In the genomic region with DNA sequence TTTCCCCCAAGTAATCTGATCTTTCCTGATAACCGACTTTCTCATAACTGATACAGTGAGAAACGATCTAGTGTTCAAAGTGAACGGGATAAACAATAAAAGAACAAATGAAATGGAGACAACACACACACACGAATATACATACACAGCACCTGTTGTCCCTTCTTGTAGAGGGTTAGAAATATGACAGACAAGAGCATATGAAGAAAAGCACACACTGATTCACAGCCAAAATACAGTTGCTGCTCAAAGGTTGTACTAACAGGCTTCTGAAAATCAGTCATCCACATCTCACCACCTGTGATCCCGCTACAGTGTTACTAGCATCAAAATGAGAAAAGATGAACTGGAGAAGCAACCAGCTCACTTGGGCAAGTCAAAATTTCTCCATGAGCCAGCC, we compare ENCODE assay signal across 26 cellular contexts.
DNase-seq lines count a peak whose midpoint lies in the region; ATAC-seq and TF ChIP-seq lines count a peak whose summit lies in the region.
"Had no signal": no experiment of that assay in that cellular context is flagged by ENCODE, and none has a peak within 500 bp of the region (broad histone marks: within the 10 kb centered on the region; RNA-seq: fewer than 3 reads in every experiment).

No MANE protein-coding gene starts in this region.

- no peak overlapping the region for H2BK120ac ChIP-seq in mesenchymal stem cell (ENCODE audit: low read depth, low read length)

- H3K4me1 Mint-ChIP-seq in CD4-positive, alpha-beta T cell (ENCODE audit: low read depth): peaks cover 14% of the 10 kb centered on the region
- H3K4me1 Mint-ChIP-seq: activated naive CD8-positive, alpha-beta T cell treated with anti-CD3 and anti-CD28 coated beads, Interleukin-2, amount 10 ng/mL, durations not matched to agents 7 days and 5 days; stimulated activated memory B cell treated with anti-CD40 and anti-IgM and Interleukin-4, amounts not matched to agents 10 μg/mL and 1 μg/mL and 100 μg/mL, for 72 hours had no signal

- POLR2A ChIA-PET in SK-N-SH (lab: Yijun Ruan, JAX): no interaction called here
- POLR2A ChIA-PET in CD4-positive, alpha-beta T cell (lab: Charles Lee): no interaction called here

- H4K8ac ChIP-seq in mesenchymal stem cell (ENCODE audit: low read length): no peak overlapping the region

- no peak overlapping the region for H3K4me3 ChIP-seq in SK-N-SH (ENCODE audit: low read depth in 2 of 2, low read length in 1 of 2)
- peak overlapping the region; percentile 21 for H3K4me3 ChIP-seq in SJCRH30
- no peak overlapping the region for H3K4me3 ChIP-seq in mesenchymal stem cell (ENCODE audit: insufficient read depth in 1 of 2, low read depth in 1 of 2, low read length in 2 of 2)
- H3K4me3 ChIP-seq in thyroid gland (replicated peaks in 1 of 3): no peak overlapping the region
- H3K4me3 ChIP-seq: BLaER1, spleen, suprapubic skin had no signal

- H3K9ac ChIP-seq in SK-N-SH (no peak overlapping the region), mesenchymal stem cell (ENCODE audit: low read length) (peak overlapping the region; percentile 37)
- H3K9ac ChIP-seq: BLaER1 had no signal

- H4K91ac ChIP-seq in mesenchymal stem cell (ENCODE audit: low read length): no peak overlapping the region

- H3K79me1 ChIP-seq in mesenchymal stem cell (replicated peaks; ENCODE audit: low read length, poor library complexity, severe bottlenecking): no peaks in the 10 kb centered on the region

- no peak overlapping the region for H3K14ac ChIP-seq in mesenchymal stem cell (ENCODE audit: low read length in 2 of 2)

- no peak for DNase-seq in SK-N-SH
- DNase-seq in SJCRH30: peak; percentile 52 to 86
- DNase-seq in mesenchymal stem cell: no peak
- peak in 1 of 2 donors; percentile 21 for DNase-seq in thyroid gland
- no peak for DNase-seq in CD4-positive, alpha-beta T cell
- DNase-seq: activated CD4-positive, alpha-beta T cell treated with anti-CD3 and anti-CD28 coated beads, Interleukin-2, amount 50 U/mL, for 4 hours; activated CD4-positive, CD25-positive, alpha-beta regulatory T cell; activated naive CD8-positive, alpha-beta T cell treated with anti-CD3 and anti-CD28 coated beads, Interleukin-2, amount 10 ng/mL, durations not matched to agents 7 days and 5 days; Caco-2; H7; islet precursor cell; Karpas-422; mammary epithelial cell; NCI-H1048; NCI-H2081 treated with DMSO at 0.1 percent for 48 hours; occipital lobe; RPMI8226; spleen; stimulated activated CD4-positive, alpha-beta T cell treated with anti-CD3 and anti-CD28 coated beads, Interleukin-2, amount 100 ng/mL, for 48 hours; T1000 had no signal

- H3K4me2 ChIP-seq in SK-N-SH: no peak overlapping the region
- H3K4me2 ChIP-seq in mesenchymal stem cell (ENCODE audit: low read length, poor library complexity, severe bottlenecking): no peak overlapping the region
- H3K4me2 ChIP-seq: BLaER1 had no signal

- WGBS in SK-N-SH (ENCODE audit: low lambda C conversion rate): 76% methylated on average over 5 of the region's 5 CpGs
- WGBS in mesenchymal stem cell: 100% methylated on average over 3 of the region's 5 CpGs
- 47 to 55% methylated on average over 5 of the region's 5 CpGs for WGBS in thyroid gland, 2 donors

- intact Hi-C loops in thyroid gland (cut with DNase I): loop anchor here (10.0 kb wide), 1 partner anchor 47 kb away; no protein-coding TSS in a partner anchor
- intact Hi-C loops in CD4-positive, alpha-beta T cell (cut with DNase I, micrococcal nuclease): no loop called here

- no peak overlapping the region for H2BK5ac ChIP-seq in mesenchymal stem cell (ENCODE audit: low read depth, low read length, poor library complexity, severe bottlenecking)

- H3K4ac ChIP-seq in mesenchymal stem cell (ENCODE audit: low read depth in 1 of 2, low read length in 2 of 2): no peak overlapping the region

- no peak overlapping the region for H2BK12ac ChIP-seq in mesenchymal stem cell (ENCODE audit: low read length in 2 of 2)

- TF ChIP-seq EP300 in SK-N-SH (IDR thresholded peaks at IDR 0.05; ENCODE audit: borderline replicate concordance in 1 of 2, low read depth in 1 of 2, low read length in 1 of 2): no peak

- CTCF ChIA-PET in SK-N-SH (lab: Yijun Ruan, JAX): interaction anchor here (0.7 to 3.3 kb wide), 7 partner anchors 9 to 710 kb away, joined by 3 to 18 read pairs (median 3); no protein-coding TSS in a partner anchor
- CTCF ChIA-PET in CD4-positive, alpha-beta T cell (lab: Charles Lee): no interaction called here

- TF ChIP-seq POLR2A in thyroid gland (IDR thresholded peaks at IDR 0.05): no peak

- TF ChIP-seq CTCF in SK-N-SH (IDR thresholded peaks at IDR 0.05): no peak
- TF ChIP-seq CTCF in thyroid gland (IDR thresholded peaks at IDR 0.05): no peak
- no peak for TF ChIP-seq CTCF in CD4-positive, alpha-beta T cell (IDR thresholded peaks at IDR 0.05)

- TF ChIP-seq RAD21 in SK-N-SH (IDR thresholded peaks at IDR 0.05; ENCODE audit: low read length): no peak

- no peak overlapping the region for H2AK5ac ChIP-seq in mesenchymal stem cell (ENCODE audit: low read length, severe bottlenecking)

- H3K27me3 Mint-ChIP-seq in CD4-positive, alpha-beta T cell: no peaks in the 10 kb centered on the region

- H4K20me1 ChIP-seq in SK-N-SH (ENCODE audit: insufficient read depth): peaks cover 81% of the 10 kb centered on the region
- H4K20me1 ChIP-seq: BLaER1 had no signal

- H3K27ac ChIP-seq in SK-N-SH (ENCODE audit: low read depth in 2 of 2, low read length in 1 of 2) (peak overlapping the region; percentile 28 to 33; a peak in 2 of 4 replicates), SJCRH30 (peak overlapping the region; percentile 77), mesenchymal stem cell (ENCODE audit: low read length, poor library complexity, severe bottlenecking) (no peak overlapping the region), thyroid gland (peak overlapping the region; percentile 72 to 92 (median 91))
- no peak overlapping the region for H3K27ac ChIP-seq in CD4-positive, alpha-beta T cell (ENCODE audit: low read depth, low read length)
- H3K27ac ChIP-seq: BLaER1, spleen, suprapubic skin had no signal

- H3K36me3 ChIP-seq in SK-N-SH (replicated peaks in 1 of 2; ENCODE audit: control insufficient read depth in 1 of 2, insufficient read depth in 2 of 2, low read length in 1 of 2) (no peaks in the 10 kb centered on the region), SJCRH30 (no peaks in the 10 kb centered on the region), mesenchymal stem cell (ENCODE audit: control insufficient read depth in 1 of 2, insufficient read depth in 2 of 2, low read depth in 1 of 2, low read length in 2 of 2) (no peaks in the 10 kb centered on the region), thyroid gland (no peaks in the 10 kb centered on the region)
- H3K36me3 ChIP-seq: BLaER1, spleen, suprapubic skin had no signal

- H3K4me1 ChIP-seq in SK-N-SH (ENCODE audit: control insufficient read depth in 1 of 2, insufficient read depth in 2 of 2, low read depth in 1 of 2, low read length in 1 of 2) (peaks cover 14 to 37% of the 10 kb centered on the region in 2 experiments), SJCRH30 (peaks cover 84% of the 10 kb centered on the region), mesenchymal stem cell (ENCODE audit: control insufficient read depth, insufficient read depth, low read depth, low read length) (peaks cover 4% of the 10 kb centered on the region), thyroid gland (peaks cover 39 to 49% of the 10 kb centered on the region in 2 donors)
- H3K4me1 ChIP-seq: Caco-2 had no signal

- no peaks in the 10 kb centered on the region for H3K9me2 ChIP-seq in SK-N-SH

- no peak overlapping the region for H3K4me3 Mint-ChIP-seq in CD4-positive, alpha-beta T cell
- H3K4me3 Mint-ChIP-seq: activated naive CD8-positive, alpha-beta T cell treated with anti-CD3 and anti-CD28 coated beads, Interleukin-2, amount 10 ng/mL, durations not matched to agents 7 days and 5 days; stimulated activated memory B cell treated with anti-CD40 and anti-IgM and Interleukin-4, amounts not matched to agents 10 μg/mL and 1 μg/mL and 100 μg/mL, for 72 hours had no signal

- ATAC-seq in SK-N-SH treated with all-trans-retinoic acid at 6 μM for 48 hours: no peak
- ATAC-seq in GM18868 (IDR thresholded peaks at IDR 0.05; ENCODE audit: unreplicated experiment): no peak
- no peak for ATAC-seq in CD4-positive, alpha-beta T cell (ENCODE audit: poor library complexity)
- no peak for ATAC-seq in HG03442 (IDR thresholded peaks at IDR 0.05; ENCODE audit: unreplicated experiment)
- ATAC-seq: stimulated activated memory B cell treated with anti-CD40 and anti-IgM and Interleukin-4, amounts not matched to agents 10 μg/mL and 1 μg/mL and 100 μg/mL, for 72 hours had no signal

- H3K36me3 Mint-ChIP-seq in CD4-positive, alpha-beta T cell (ENCODE audit: low read depth): no peaks in the 10 kb centered on the region
- H3K36me3 Mint-ChIP-seq: activated naive CD8-positive, alpha-beta T cell treated with anti-CD3 and anti-CD28 coated beads, Interleukin-2, amount 10 ng/mL, durations not matched to agents 7 days and 5 days; stimulated activated memory B cell treated with anti-CD40 and anti-IgM and Interleukin-4, amounts not matched to agents 10 μg/mL and 1 μg/mL and 100 μg/mL, for 72 hours had no signal

- H3K9me3 ChIP-seq in SK-N-SH (no peaks in the 10 kb centered on the region), SJCRH30 (replicated peaks) (no peaks in the 10 kb centered on the region), mesenchymal stem cell (ENCODE audit: control insufficient read depth, low read length) (no peaks in the 10 kb centered on the region), thyroid gland (no peaks in the 10 kb centered on the region)
- H3K9me3 ChIP-seq in CD4-positive, alpha-beta T cell (ENCODE audit: control insufficient read depth, low read length): no peaks in the 10 kb centered on the region
- H3K9me3 ChIP-seq: BLaER1, Caco-2, spleen, suprapubic skin had no signal

- no peaks in the 10 kb centered on the region for H3K9me3 Mint-ChIP-seq in CD4-positive, alpha-beta T cell
- H3K9me3 Mint-ChIP-seq: activated naive CD8-positive, alpha-beta T cell treated with anti-CD3 and anti-CD28 coated beads, Interleukin-2, amount 10 ng/mL, durations not matched to agents 7 days and 5 days; stimulated activated memory B cell treated with anti-CD40 and anti-IgM and Interleukin-4, amounts not matched to agents 10 μg/mL and 1 μg/mL and 100 μg/mL, for 72 hours had no signal

- no peak overlapping the region for H3K27ac Mint-ChIP-seq in CD4-positive, alpha-beta T cell
- H3K27ac Mint-ChIP-seq: activated naive CD8-positive, alpha-beta T cell treated with anti-CD3 and anti-CD28 coated beads, Interleukin-2, amount 10 ng/mL, durations not matched to agents 7 days and 5 days; stimulated activated memory B cell treated with anti-CD40 and anti-IgM and Interleukin-4, amounts not matched to agents 10 μg/mL and 1 μg/mL and 100 μg/mL, for 72 hours had no signal

- H3K79me2 ChIP-seq in SK-N-SH (ENCODE audit: insufficient read depth): peaks cover 99% of the 10 kb centered on the region

- H2AFZ ChIP-seq in SK-N-SH (ENCODE audit: low read depth) (no peak overlapping the region), mesenchymal stem cell (ENCODE audit: low read depth, low read length) (no peak overlapping the region)

- H3K18ac ChIP-seq in mesenchymal stem cell (ENCODE audit: low read depth in 1 of 2, low read length in 2 of 2): no peak overlapping the region

- H2BK15ac ChIP-seq in mesenchymal stem cell (ENCODE audit: low read depth, poor library complexity, severe bottlenecking): no peak overlapping the region

- no peak overlapping the region for H3K23ac ChIP-seq in mesenchymal stem cell (ENCODE audit: low read length in 2 of 2)

- no peaks in the 10 kb centered on the region for H3K27me3 ChIP-seq in SK-N-SH (ENCODE audit: insufficient read depth)
- no peaks in the 10 kb centered on the region for H3K27me3 ChIP-seq in SJCRH30
- no peaks in the 10 kb centered on the region for H3K27me3 ChIP-seq in mesenchymal stem cell (ENCODE audit: control insufficient read depth in 1 of 2, insufficient read depth in 1 of 2, low read length in 2 of 2)
- H3K27me3 ChIP-seq in thyroid gland: no peaks in the 10 kb centered on the region
- no peaks in the 10 kb centered on the region for H3K27me3 ChIP-seq in CD4-positive, alpha-beta T cell (ENCODE audit: control insufficient read depth, insufficient read depth, low read length)
- H3K27me3 ChIP-seq: BLaER1, spleen, suprapubic skin had no signal

- H3F3A ChIP-seq in SK-N-SH (replicated peaks; ENCODE audit: insufficient read depth): peaks cover 23% of the 10 kb centered on the region

Comparison
In these comparisons a context has a peak if more than half of its experiments do, and no peak if none do; other contexts are left out.
1. DNase-seq: peak in SJCRH30 (2 of 2); none in SK-N-SH (single experiment), mesenchymal stem cell (single experiment) and CD4-positive, alpha-beta T cell (0 of 10).
2. H3K27ac ChIP-seq: peak in SK-N-SH (2 of 2), SJCRH30 (single experiment) and thyroid gland (3 of 3); none in mesenchymal stem cell (single experiment) and CD4-positive, alpha-beta T cell (single experiment).